ENCODE assay signal across 1 cellular context in genomic region chr1:94935476-94935875, GRCh38.
TF ChIP-seq lines count a peak whose summit lies in the region.

No MANE protein-coding gene starts in this region.

TF ChIP-seq in HEK293, 187 proteins besides CTCF, POLR2A, EP300 and RAD21:
- TF ChIP-seq PRDM6 (tag by site-specific recombination; IDR thresholded peaks at IDR 0.05) (peak; percentile 57; the same call in 1 of the 2 replicates), REPIN1 (tag by site-specific recombination; IDR thresholded peaks at IDR 0.05; ENCODE audit: low read depth) (no peak), ZBTB17 (tag by site-specific recombination; IDR thresholded peaks at IDR 0.05) (peak; percentile 2; the same call in 1 of the 2 replicates)
